In the genomic region with DNA sequence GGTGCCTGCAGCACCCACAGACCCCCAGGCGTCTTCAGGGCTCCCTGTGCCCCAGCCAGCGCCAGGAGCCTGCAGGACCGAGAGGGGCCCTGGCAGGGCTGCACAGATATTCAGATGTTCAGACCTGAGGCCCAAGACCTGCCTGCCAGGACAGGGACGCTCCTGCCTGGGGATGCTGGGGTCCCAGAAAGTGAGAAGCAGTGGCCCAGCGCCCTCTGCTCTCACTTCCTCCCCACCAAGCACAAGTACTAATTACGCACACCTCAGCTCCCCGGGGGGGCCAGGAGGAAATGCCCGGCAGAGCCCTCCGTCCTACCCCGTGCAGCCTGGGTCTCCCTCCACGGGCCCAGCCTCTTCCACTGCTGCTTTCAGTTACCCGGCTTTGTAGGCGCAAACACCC, we compare ENCODE assay signal across 1 cellular context.
TF ChIP-seq lines count a peak whose summit lies in the region.

No MANE protein-coding gene starts in this region.

TF ChIP-seq in GM23338, 12 proteins besides CTCF, POLR2A, EP300 and RAD21:
- TF ChIP-seq NANOG (IDR thresholded peaks at IDR 0.05; ENCODE audit: borderline replicate concordance) (no peak), JUNB (IDR thresholded peaks at IDR 0.05; ENCODE audit: unreplicated experiment) (no peak), STAT1 (IDR thresholded peaks at IDR 0.05; ENCODE audit: unreplicated experiment) (no peak), EZH2 (IDR thresholded peaks at IDR 0.05; ENCODE audit: low read depth, unreplicated experiment) (no peak), EZH2phosphoT487 (IDR thresholded peaks at IDR 0.05; ENCODE audit: unreplicated experiment) (no peak), REST (IDR thresholded peaks at IDR 0.05; ENCODE audit: unreplicated experiment) (no peak), CREB1 (CRISPR knock-in tag; IDR thresholded peaks at IDR 0.05; ENCODE audit: low read depth) (no peak), POLR2AphosphoS5 (IDR thresholded peaks at IDR 0.05; ENCODE audit: low read depth) (no peak), ZNF331 (CRISPR knock-in tag; IDR thresholded peaks at IDR 0.05; ENCODE audit: low read depth) (no peak), ZNF114 (CRISPR knock-in tag; IDR thresholded peaks at IDR 0.05) (no peak)
- TF ChIP-seq, protein P1, sequence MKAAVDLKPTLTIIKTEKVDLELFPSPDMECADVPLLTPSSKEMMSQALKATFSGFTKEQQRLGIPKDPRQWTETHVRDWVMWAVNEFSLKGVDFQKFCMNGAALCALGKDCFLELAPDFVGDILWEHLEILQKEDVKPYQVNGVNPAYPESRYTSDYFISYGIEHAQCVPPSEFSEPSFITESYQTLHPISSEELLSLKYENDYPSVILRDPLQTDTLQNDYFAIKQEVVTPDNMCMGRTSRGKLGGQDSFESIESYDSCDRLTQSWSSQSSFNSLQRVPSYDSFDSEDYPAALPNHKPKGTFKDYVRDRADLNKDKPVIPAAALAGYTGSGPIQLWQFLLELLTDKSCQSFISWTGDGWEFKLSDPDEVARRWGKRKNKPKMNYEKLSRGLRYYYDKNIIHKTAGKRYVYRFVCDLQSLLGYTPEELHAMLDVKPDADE (IDR thresholded peaks at IDR 0.05): no peak
- TF ChIP-seq, protein P2, sequence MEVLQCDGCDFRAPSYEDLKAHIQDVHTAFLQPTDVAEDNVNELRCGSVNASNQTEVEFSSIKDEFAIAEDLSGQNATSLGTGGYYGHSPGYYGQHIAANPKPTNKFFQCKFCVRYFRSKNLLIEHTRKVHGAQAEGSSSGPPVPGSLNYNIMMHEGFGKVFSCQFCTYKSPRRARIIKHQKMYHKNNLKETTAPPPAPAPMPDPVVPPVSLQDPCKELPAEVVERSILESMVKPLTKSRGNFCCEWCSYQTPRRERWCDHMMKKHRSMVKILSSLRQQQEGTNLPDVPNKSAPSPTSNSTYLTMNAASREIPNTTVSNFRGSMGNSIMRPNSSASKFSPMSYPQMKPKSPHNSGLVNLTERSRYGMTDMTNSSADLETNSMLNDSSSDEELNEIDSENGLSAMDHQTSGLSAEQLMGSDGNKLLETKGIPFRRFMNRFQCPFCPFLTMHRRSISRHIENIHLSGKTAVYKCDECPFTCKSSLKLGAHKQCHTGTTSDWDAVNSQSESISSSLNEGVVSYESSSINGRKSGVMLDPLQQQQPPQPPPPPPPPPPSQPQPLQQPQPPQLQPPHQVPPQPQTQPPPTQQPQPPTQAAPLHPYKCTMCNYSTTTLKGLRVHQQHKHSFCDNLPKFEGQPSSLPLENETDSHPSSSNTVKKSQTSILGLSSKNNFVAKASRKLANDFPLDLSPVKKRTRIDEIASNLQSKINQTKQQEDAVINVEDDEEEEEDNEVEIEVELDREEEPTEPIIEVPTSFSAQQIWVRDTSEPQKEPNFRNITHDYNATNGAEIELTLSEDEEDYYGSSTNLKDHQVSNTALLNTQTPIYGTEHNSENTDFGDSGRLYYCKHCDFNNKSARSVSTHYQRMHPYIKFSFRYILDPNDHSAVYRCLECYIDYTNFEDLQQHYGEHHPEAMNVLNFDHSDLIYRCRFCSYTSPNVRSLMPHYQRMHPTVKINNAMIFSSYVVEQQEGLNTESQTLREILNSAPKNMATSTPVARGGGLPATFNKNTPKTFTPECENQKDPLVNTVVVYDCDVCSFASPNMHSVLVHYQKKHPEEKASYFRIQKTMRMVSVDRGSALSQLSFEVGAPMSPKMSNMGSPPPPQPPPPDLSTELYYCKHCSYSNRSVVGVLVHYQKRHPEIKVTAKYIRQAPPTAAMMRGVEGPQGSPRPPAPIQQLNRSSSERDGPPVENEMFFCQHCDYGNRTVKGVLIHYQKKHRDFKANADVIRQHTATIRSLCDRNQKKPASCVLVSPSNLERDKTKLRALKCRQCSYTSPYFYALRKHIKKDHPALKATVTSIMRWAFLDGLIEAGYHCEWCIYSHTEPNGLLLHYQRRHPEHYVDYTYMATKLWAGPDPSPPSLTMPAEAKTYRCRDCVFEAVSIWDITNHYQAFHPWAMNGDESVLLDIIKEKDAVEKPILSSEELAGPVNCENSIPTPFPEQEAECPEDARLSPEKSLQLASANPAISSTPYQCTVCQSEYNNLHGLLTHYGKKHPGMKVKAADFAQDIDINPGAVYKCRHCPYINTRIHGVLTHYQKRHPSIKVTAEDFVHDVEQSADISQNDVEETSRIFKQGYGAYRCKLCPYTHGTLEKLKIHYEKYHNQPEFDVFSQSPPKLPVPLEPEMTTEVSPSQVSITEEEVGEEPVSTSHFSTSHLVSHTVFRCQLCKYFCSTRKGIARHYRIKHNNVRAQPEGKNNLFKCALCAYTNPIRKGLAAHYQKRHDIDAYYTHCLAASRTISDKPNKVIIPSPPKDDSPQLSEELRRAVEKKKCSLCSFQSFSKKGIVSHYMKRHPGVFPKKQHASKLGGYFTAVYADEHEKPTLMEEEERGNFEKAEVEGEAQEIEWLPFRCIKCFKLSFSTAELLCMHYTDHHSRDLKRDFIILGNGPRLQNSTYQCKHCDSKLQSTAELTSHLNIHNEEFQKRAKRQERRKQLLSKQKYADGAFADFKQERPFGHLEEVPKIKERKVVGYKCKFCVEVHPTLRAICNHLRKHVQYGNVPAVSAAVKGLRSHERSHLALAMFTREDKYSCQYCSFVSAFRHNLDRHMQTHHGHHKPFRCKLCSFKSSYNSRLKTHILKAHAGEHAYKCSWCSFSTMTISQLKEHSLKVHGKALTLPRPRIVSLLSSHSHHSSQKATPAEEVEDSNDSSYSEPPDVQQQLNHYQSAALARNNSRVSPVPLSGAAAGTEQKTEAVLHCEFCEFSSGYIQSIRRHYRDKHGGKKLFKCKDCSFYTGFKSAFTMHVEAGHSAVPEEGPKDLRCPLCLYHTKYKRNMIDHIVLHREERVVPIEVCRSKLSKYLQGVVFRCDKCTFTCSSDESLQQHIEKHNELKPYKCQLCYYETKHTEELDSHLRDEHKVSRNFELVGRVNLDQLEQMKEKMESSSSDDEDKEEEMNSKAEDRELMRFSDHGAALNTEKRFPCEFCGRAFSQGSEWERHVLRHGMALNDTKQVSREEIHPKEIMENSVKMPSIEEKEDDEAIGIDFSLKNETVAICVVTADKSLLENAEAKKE (CRISPR knock-in tag; IDR thresholded peaks at IDR 0.05): no peak
TF ChIP-seq in GM23338: peak in this region for 0.
